19 cellular contexts compared by ENCODE assay signal in genomic region chr22:47203554-47203991, GRCh38.
A peak's percentile ranks its signal among the peaks of the same experiment; 100 is the strongest.
DNase-seq lines count a peak whose midpoint lies in the region; ATAC-seq, FAIRE-seq and TF ChIP-seq lines count a peak whose summit lies in the region.
"Had no signal": no experiment of that assay in that cellular context is flagged by ENCODE, and none has a peak within 500 bp of the region (broad histone marks: within the 10 kb centered on the region; RNA-seq: fewer than 3 reads in every experiment).

No MANE protein-coding gene starts in this region.

- H3K4me3 Mint-ChIP-seq in activated T-cell treated with anti-CD3 and anti-CD28 coated beads, Interleukin-2, amount 50 U/mL, for 72 hours = no peak overlapping the region
- H3K4me3 Mint-ChIP-seq in activated CD8-positive, alpha-beta memory T cell treated with anti-CD3 and anti-CD28 coated beads, Interleukin-2, amount 10 ng/mL, durations not matched to agents 7 days and 5 days = no peak overlapping the region
- no peak overlapping the region for H3K4me3 Mint-ChIP-seq in natural killer cell

- CTCF ChIA-PET in activated CD8-positive, alpha-beta memory T cell treated with anti-CD3 and anti-CD28 coated beads, Interleukin-2, amount 10 ng/mL, durations not matched to agents 7 days and 5 days (lab: Charles Lee) = no interaction called here

- intact Hi-C loops in natural killer cell (cut with micrococcal nuclease) = no loop called here

- FAIRE-seq in urothelium cell line (lab: Jason Lieb, UNC) = no peak
- FAIRE-seq: A204.1, GM12878 had no signal

- ATAC-seq in activated T-cell treated with anti-CD3 and anti-CD28 coated beads, Interleukin-2, amount 50 U/mL, for 72 hours (replicated peaks in 1 of 2) = no peak
- ATAC-seq in activated CD8-positive, alpha-beta memory T cell treated with anti-CD3 and anti-CD28 coated beads, Interleukin-2, amount 10 ng/mL, durations not matched to agents 7 days and 5 days = no peak
- ATAC-seq in natural killer cell = no peak
- ATAC-seq: GM12878 had no signal

- DNase-seq in activated T-cell treated with anti-CD3 and anti-CD28 coated beads, Interleukin-2, amount 50 U/mL, for 1 hour = peak; percentile 12
- no peak for DNase-seq in activated T-cell treated with anti-CD3 and anti-CD28 coated beads, Interleukin-2, amount 50 U/mL, for 72 hours
- DNase-seq in activated CD8-positive, alpha-beta memory T cell treated with anti-CD3 and anti-CD28 coated beads, Interleukin-2, amount 10 ng/mL, durations not matched to agents 7 days and 5 days = peak; percentile 37
- DNase-seq in natural killer cell = peak; percentile 10
- peak; percentile 20 for DNase-seq in stimulated activated CD8-positive, alpha-beta memory T cell treated with anti-CD3 and anti-CD28 coated beads, Interleukin-4, amount 100 ng/mL, for 48 hours
- no peak for DNase-seq in urothelium cell line (ENCODE audit: low spot score)
- no peak for DNase-seq in dermis blood vessel endothelial cell
- no peak for DNase-seq in NCI-H1930 (lab: John Stamatoyannopoulos, UW)
- DNase-seq: C1 segment of cervical spinal cord, HCEC 1CT, NCI-H1105 treated with DMSO at 0.1 percent for 48 hours, NCI-H1694 treated with DMSO at 0.1 percent for 48 hours, NCI-H2171, NCI-H446 treated with DMSO at 0.1 percent for 48 hours, NCI-H748 treated with DMSO at 0.1 percent for 48 hours, OCI-M1 had no signal

- H3K27me3 Mint-ChIP-seq in activated T-cell treated with anti-CD3 and anti-CD28 coated beads, Interleukin-2, amount 50 U/mL, for 72 hours (ENCODE audit: low read depth) = no peaks in the 10 kb centered on the region
- H3K27me3 Mint-ChIP-seq in activated CD8-positive, alpha-beta memory T cell treated with anti-CD3 and anti-CD28 coated beads, Interleukin-2, amount 10 ng/mL, durations not matched to agents 7 days and 5 days = no peaks in the 10 kb centered on the region
- no peaks in the 10 kb centered on the region for H3K27me3 Mint-ChIP-seq in natural killer cell (ENCODE audit: low read depth in 2 of 2)

- H3K27ac Mint-ChIP-seq in activated T-cell treated with anti-CD3 and anti-CD28 coated beads, Interleukin-2, amount 50 U/mL, for 72 hours = no peak overlapping the region
- no peak overlapping the region for H3K27ac Mint-ChIP-seq in activated CD8-positive, alpha-beta memory T cell treated with anti-CD3 and anti-CD28 coated beads, Interleukin-2, amount 10 ng/mL, durations not matched to agents 7 days and 5 days
- H3K27ac Mint-ChIP-seq in natural killer cell = no peak overlapping the region

- H3K9me3 Mint-ChIP-seq in activated T-cell treated with anti-CD3 and anti-CD28 coated beads, Interleukin-2, amount 50 U/mL, for 72 hours = no peaks in the 10 kb centered on the region
- H3K9me3 Mint-ChIP-seq in activated CD8-positive, alpha-beta memory T cell treated with anti-CD3 and anti-CD28 coated beads, Interleukin-2, amount 10 ng/mL, durations not matched to agents 7 days and 5 days (ENCODE audit: low read depth) = no peaks in the 10 kb centered on the region
- H3K9me3 Mint-ChIP-seq in natural killer cell = no peaks in the 10 kb centered on the region
- H3K9me3 Mint-ChIP-seq: IgD-negative memory B cell had no signal

- TF ChIP-seq CTCF in natural killer cell (IDR thresholded peaks at IDR 0.05) = no peak

- H3K4me1 Mint-ChIP-seq in activated T-cell treated with anti-CD3 and anti-CD28 coated beads, Interleukin-2, amount 50 U/mL, for 72 hours (ENCODE audit: low read depth) = no peaks in the 10 kb centered on the region
- H3K4me1 Mint-ChIP-seq in activated CD8-positive, alpha-beta memory T cell treated with anti-CD3 and anti-CD28 coated beads, Interleukin-2, amount 10 ng/mL, durations not matched to agents 7 days and 5 days = no peaks in the 10 kb centered on the region
- H3K4me1 Mint-ChIP-seq in natural killer cell = no peaks in the 10 kb centered on the region
- H3K4me1 Mint-ChIP-seq: IgD-negative memory B cell had no signal

- no peaks in the 10 kb centered on the region for H3K36me3 Mint-ChIP-seq in activated T-cell treated with anti-CD3 and anti-CD28 coated beads, Interleukin-2, amount 50 U/mL, for 72 hours (ENCODE audit: insufficient read depth in 2 of 2)
- H3K36me3 Mint-ChIP-seq in activated CD8-positive, alpha-beta memory T cell treated with anti-CD3 and anti-CD28 coated beads, Interleukin-2, amount 10 ng/mL, durations not matched to agents 7 days and 5 days = no peaks in the 10 kb centered on the region
- H3K36me3 Mint-ChIP-seq in natural killer cell = no peaks in the 10 kb centered on the region
- H3K36me3 Mint-ChIP-seq: IgD-negative memory B cell had no signal

Comparison
In these comparisons a context has a peak if more than half of its experiments do, and no peak if none do; other contexts are left out.
1. DNase-seq: peak in activated T-cell treated with anti-CD3 and anti-CD28 coated beads, Interleukin-2, amount 50 U/mL, for 1 hour (single experiment), activated CD8-positive, alpha-beta memory T cell treated with anti-CD3 and anti-CD28 coated beads, Interleukin-2, amount 10 ng/mL, durations not matched to agents 7 days and 5 days (single experiment), natural killer cell (single experiment) and stimulated activated CD8-positive, alpha-beta memory T cell treated with anti-CD3 and anti-CD28 coated beads, Interleukin-4, amount 100 ng/mL, for 48 hours (single experiment); none in activated T-cell treated with anti-CD3 and anti-CD28 coated beads, Interleukin-2, amount 50 U/mL, for 72 hours (0 of 2), urothelium cell line (single experiment), dermis blood vessel endothelial cell (single experiment) and NCI-H1930 (0 of 2).